ENCODE assay signal across 2 cellular contexts in genomic region chr6:5063617-5064016, GRCh38.
TF ChIP-seq lines count a peak whose summit lies in the region.

No MANE protein-coding gene starts in this region.

TF ChIP-seq in HepG2, 621 proteins besides CTCF, POLR2A, EP300 and RAD21:
- TF ChIP-seq ZNF274 (CRISPR knock-in tag; IDR thresholded peaks at IDR 0.05) = 0 out of 2 replicates have a peak, but pooled peaks have one; percentile 66
- no peak for TF ChIP-seq ZNF160 (CRISPR knock-in tag; IDR thresholded peaks at IDR 0.05)
- TF ChIP-seq, protein P1, sequence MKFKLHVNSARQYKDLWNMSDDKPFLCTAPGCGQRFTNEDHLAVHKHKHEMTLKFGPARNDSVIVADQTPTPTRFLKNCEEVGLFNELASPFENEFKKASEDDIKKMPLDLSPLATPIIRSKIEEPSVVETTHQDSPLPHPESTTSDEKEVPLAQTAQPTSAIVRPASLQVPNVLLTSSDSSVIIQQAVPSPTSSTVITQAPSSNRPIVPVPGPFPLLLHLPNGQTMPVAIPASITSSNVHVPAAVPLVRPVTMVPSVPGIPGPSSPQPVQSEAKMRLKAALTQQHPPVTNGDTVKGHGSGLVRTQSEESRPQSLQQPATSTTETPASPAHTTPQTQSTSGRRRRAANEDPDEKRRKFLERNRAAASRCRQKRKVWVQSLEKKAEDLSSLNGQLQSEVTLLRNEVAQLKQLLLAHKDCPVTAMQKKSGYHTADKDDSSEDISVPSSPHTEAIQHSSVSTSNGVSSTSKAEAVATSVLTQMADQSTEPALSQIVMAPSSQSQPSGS (CRISPR knock-in tag; IDR thresholded peaks at IDR 0.05) = no peak
- no peak for TF ChIP-seq RFX1 (IDR thresholded peaks at IDR 0.05)
- TF ChIP-seq ZNF879 (CRISPR knock-in tag; IDR thresholded peaks at IDR 0.05) = no peak
- peak; percentile 59; the same call in 1 of the 2 replicates for TF ChIP-seq HNRNPL (IDR thresholded peaks at IDR 0.05; ENCODE audit: low read depth, low read length)
- peak; percentile 51; the same call in 1 of the 2 replicates for TF ChIP-seq ZNF891 (CRISPR knock-in tag; IDR thresholded peaks at IDR 0.05)
- TF ChIP-seq TIGD3 (CRISPR knock-in tag; IDR thresholded peaks at IDR 0.05; ENCODE audit: borderline replicate concordance) = no peak
- peak; percentile 62 for TF ChIP-seq ZNF687 (CRISPR knock-in tag; IDR thresholded peaks at IDR 0.05)
- TF ChIP-seq NKX3-1 (CRISPR knock-in tag; IDR thresholded peaks at IDR 0.05) = no peak
- 0 out of 2 replicates have a peak, but pooled peaks have one; percentile 11 for TF ChIP-seq ZBTB38 (CRISPR knock-in tag; IDR thresholded peaks at IDR 0.05)
- TF ChIP-seq DBP (CRISPR knock-in tag; IDR thresholded peaks at IDR 0.05; ENCODE audit: not compliant biosample characterization) = no peak
- TF ChIP-seq, protein P2, sequence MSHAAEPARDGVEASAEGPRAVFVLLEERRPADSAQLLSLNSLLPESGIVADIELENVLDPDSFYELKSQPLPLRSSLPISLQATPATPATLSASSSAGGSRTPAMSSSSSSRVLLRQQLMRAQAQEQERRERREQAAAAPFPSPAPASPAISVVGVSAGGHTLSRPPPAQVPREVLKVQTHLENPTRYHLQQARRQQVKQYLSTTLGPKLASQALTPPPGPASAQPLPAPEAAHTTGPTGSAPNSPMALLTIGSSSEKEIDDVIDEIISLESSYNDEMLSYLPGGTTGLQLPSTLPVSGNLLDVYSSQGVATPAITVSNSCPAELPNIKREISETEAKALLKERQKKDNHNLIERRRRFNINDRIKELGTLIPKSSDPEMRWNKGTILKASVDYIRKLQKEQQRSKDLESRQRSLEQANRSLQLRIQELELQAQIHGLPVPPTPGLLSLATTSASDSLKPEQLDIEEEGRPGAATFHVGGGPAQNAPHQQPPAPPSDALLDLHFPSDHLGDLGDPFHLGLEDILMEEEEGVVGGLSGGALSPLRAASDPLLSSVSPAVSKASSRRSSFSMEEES (CRISPR knock-in tag; IDR thresholded peaks at IDR 0.05) = no peak

TF ChIP-seq in H1, 55 proteins besides CTCF, POLR2A, EP300 and RAD21:
- TF ChIP-seq RFX5 (IDR thresholded peaks at IDR 0.05; ENCODE audit: borderline replicate concordance, low read depth, low read length) = no peak
- no peak for TF ChIP-seq SP2 (IDR thresholded peaks at IDR 0.05; ENCODE audit: low read length)
- no peak for TF ChIP-seq EGR1 (IDR thresholded peaks at IDR 0.05; ENCODE audit: borderline replicate concordance, low read depth, low read length)
- TF ChIP-seq RNF2 (IDR thresholded peaks at IDR 0.05; ENCODE audit: borderline replicate concordance, low read depth, low read length, missing control alignments, poor library complexity, severe bottlenecking) = no peak
- TF ChIP-seq CBX8 (IDR thresholded peaks at IDR 0.05; ENCODE audit: borderline replicate concordance, low read depth, low read length) = no peak
- no peak for TF ChIP-seq MAFK (IDR thresholded peaks at IDR 0.05; ENCODE audit: low read depth, low read length)
- no peak for TF ChIP-seq SIRT6 (IDR thresholded peaks at IDR 0.05; ENCODE audit: low read length)
- TF ChIP-seq CEBPB (IDR thresholded peaks at IDR 0.05; ENCODE audit: low read depth, low read length) = no peak
- no peak for TF ChIP-seq RBBP5 (IDR thresholded peaks at IDR 0.05; ENCODE audit: borderline replicate concordance, low read depth, low read length)
- no peak for TF ChIP-seq RXRA (IDR thresholded peaks at IDR 0.05; ENCODE audit: insufficient read depth, low read depth, low read length)
- no peak for TF ChIP-seq JUND (IDR thresholded peaks at IDR 0.05; ENCODE audit: low read length)
- no peak for TF ChIP-seq SIN3A (conservative IDR thresholded peaks at IDR 0.05 in 1 of 2, IDR thresholded peaks at IDR 0.05 in 1 of 2; ENCODE audit: low read depth in 1 of 2, low read length in 2 of 2)
- TF ChIP-seq BACH1 (IDR thresholded peaks at IDR 0.05; ENCODE audit: low read length) = no peak
- TF ChIP-seq KDM4A (IDR thresholded peaks at IDR 0.05; ENCODE audit: low read depth, low read length, severe bottlenecking) = no peak
- no peak for TF ChIP-seq E2F6 (IDR thresholded peaks at IDR 0.05)
- TF ChIP-seq, protein P3, sequence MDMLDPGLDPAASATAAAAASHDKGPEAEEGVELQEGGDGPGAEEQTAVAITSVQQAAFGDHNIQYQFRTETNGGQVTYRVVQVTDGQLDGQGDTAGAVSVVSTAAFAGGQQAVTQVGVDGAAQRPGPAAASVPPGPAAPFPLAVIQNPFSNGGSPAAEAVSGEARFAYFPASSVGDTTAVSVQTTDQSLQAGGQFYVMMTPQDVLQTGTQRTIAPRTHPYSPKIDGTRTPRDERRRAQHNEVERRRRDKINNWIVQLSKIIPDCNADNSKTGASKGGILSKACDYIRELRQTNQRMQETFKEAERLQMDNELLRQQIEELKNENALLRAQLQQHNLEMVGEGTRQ (IDR thresholded peaks at IDR 0.05; ENCODE audit: low read length) = no peak
- no peak for TF ChIP-seq HDAC2 (IDR thresholded peaks at IDR 0.05; ENCODE audit: borderline replicate concordance in 1 of 2, low read depth in 2 of 2, low read length in 2 of 2)
- TF ChIP-seq TCF12 (IDR thresholded peaks at IDR 0.05; ENCODE audit: low read depth, low read length) = no peak
